In genomic region chr3:41040256-41040655, GRCh38 we compare ENCODE assay signal across 1 cellular context.
TF ChIP-seq lines count a peak whose summit lies in the region.

No MANE protein-coding gene starts in this region.

TF ChIP-seq in K562, 482 proteins besides CTCF, POLR2A, EP300 and RAD21 (continued from another document):
- TF ChIP-seq E2F1 (CRISPR knock-in tag; IDR thresholded peaks at IDR 0.05) (no peak), ZNF695 (CRISPR knock-in tag; IDR thresholded peaks at IDR 0.05) (no peak)
